19 cellular contexts compared by ENCODE assay signal in the genomic region with DNA sequence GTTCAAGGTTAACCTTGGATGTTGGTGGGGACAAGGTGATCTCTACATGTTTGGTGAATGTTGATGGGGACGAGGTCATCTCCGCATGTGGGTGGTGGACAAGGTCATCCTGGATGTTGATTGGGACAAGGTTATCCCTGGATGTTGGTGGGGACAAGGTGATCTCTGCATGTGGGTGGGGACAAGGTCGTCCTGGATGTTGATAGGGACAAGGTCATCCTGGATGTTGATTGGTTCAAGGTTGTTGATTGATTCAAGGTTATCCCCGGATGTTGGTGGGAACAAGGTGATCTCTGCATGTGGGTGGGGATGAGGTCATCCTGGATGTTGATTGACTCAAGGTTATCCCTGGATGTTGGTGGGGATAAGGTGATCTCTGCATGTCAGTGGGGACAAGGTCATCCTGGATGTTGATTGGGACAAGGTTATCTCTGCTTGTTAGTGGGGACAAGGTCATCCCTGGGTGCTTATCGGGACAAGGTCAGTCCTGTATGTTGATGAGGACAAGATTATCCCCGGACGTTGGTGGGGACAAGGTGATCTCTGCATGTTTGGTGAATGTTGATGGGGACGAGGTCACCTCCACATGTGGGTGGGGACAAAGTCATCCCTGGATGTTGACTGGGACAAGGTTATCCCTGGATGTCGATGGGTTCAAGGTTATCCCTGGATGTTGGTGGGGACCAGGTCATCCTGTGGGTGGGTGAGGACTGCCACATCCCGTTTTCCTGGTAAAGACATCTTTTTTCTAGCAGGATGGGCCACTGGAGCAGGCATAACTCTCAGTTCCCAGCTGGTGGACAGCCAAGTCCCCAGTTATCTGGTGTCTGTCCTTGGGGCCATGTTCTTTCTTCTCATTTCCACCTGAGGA. TPM values are rescaled to one million over a fixed set of nuclear protein-coding genes. Genes with fewer than 3 reads are reported as not detected.
A peak's percentile ranks its signal among the peaks of the same experiment; 100 is the strongest.
DNase-seq lines count a peak whose midpoint lies in the region; ATAC-seq and TF ChIP-seq lines count a peak whose summit lies in the region.
"Had no signal": no experiment of that assay in that cellular context is flagged by ENCODE, and none has a peak within 500 bp of the region (broad histone marks: within the 10 kb centered on the region; RNA-seq: fewer than 3 reads in every experiment).

No MANE protein-coding gene starts in this region.

- H3K36me3 ChIP-seq in testis (ENCODE audit: low read depth, missing control alignments) = no peaks in the 10 kb centered on the region
- H3K36me3 ChIP-seq: ascending aorta; BLaER1 treated with 17β-estradiol and CSF1 and Interleukin-3, amounts not matched to agents 10 nM and 100 nM had no signal

- POLR2A ChIA-PET in activated CD8-positive, alpha-beta T cell treated with anti-CD3 and anti-CD28 coated beads for 36 hours (lab: Charles Lee) = no interaction called here

- peaks cover 9% of the 10 kb centered on the region for H3K9me3 Mint-ChIP-seq in activated CD8-positive, alpha-beta memory T cell treated with anti-CD3 and anti-CD28 coated beads, Interleukin-2, amount 10 ng/mL, durations not matched to agents 7 days and 5 days (ENCODE audit: low read depth)
- H3K9me3 Mint-ChIP-seq in activated CD8-positive, alpha-beta T cell treated with anti-CD3 and anti-CD28 coated beads for 36 hours = peaks cover 8% of the 10 kb centered on the region
- no peaks in the 10 kb centered on the region for H3K9me3 Mint-ChIP-seq in immature natural killer cell
- peaks cover 10 to 12% of the 10 kb centered on the region in 2 donors for H3K9me3 Mint-ChIP-seq in stimulated activated naive B cell treated with anti-CD40 and anti-IgM and Interleukin-4, amounts not matched to agents 10 μg/mL and 1 μg/mL and 100 μg/mL, for 72 hours

- no peak overlapping the region for H3K4me3 Mint-ChIP-seq in activated CD8-positive, alpha-beta memory T cell treated with anti-CD3 and anti-CD28 coated beads, Interleukin-2, amount 10 ng/mL, durations not matched to agents 7 days and 5 days
- H3K4me3 Mint-ChIP-seq in activated CD8-positive, alpha-beta T cell treated with anti-CD3 and anti-CD28 coated beads for 36 hours = no peak overlapping the region
- peak overlapping the region in 3 of 5 donors; percentile 10 to 41 (median 30) for H3K4me3 Mint-ChIP-seq in immature natural killer cell
- H3K4me3 Mint-ChIP-seq in stimulated activated naive B cell treated with anti-CD40 and anti-IgM and Interleukin-4, amounts not matched to agents 10 μg/mL and 1 μg/mL and 100 μg/mL, for 72 hours = no peak overlapping the region
- H3K4me3 Mint-ChIP-seq: neural crest cell had no signal

- no peaks in the 10 kb centered on the region for H3K27me3 ChIP-seq in testis
- H3K27me3 ChIP-seq: ascending aorta; BLaER1 treated with 17β-estradiol and CSF1 and Interleukin-3, amounts not matched to agents 10 nM and 100 nM had no signal

- H3K27me3 Mint-ChIP-seq in activated CD8-positive, alpha-beta memory T cell treated with anti-CD3 and anti-CD28 coated beads, Interleukin-2, amount 10 ng/mL, durations not matched to agents 7 days and 5 days = no peaks in the 10 kb centered on the region
- no peaks in the 10 kb centered on the region for H3K27me3 Mint-ChIP-seq in activated CD8-positive, alpha-beta T cell treated with anti-CD3 and anti-CD28 coated beads for 36 hours
- H3K27me3 Mint-ChIP-seq in immature natural killer cell (ENCODE audit: low read depth in 3 of 3) = peaks cover 0 to 3% (median 0%) of the 10 kb centered on the region in 3 donors
- no peaks in the 10 kb centered on the region for H3K27me3 Mint-ChIP-seq in stimulated activated naive B cell treated with anti-CD40 and anti-IgM and Interleukin-4, amounts not matched to agents 10 μg/mL and 1 μg/mL and 100 μg/mL, for 72 hours

- no peaks in the 10 kb centered on the region for H3K9me3 ChIP-seq in testis
- H3K9me3 ChIP-seq: A549, ascending aorta had no signal

- no peaks in the 10 kb centered on the region for H3K4me1 ChIP-seq in testis
- H3K4me1 ChIP-seq: A549, ascending aorta had no signal

- TF ChIP-seq POLR2A in testis (IDR thresholded peaks at IDR 0.05) = no peak

- no peak for DNase-seq in activated CD8-positive, alpha-beta memory T cell treated with anti-CD3 and anti-CD28 coated beads, Interleukin-2, amount 10 ng/mL, durations not matched to agents 7 days and 5 days
- DNase-seq in activated CD8-positive, alpha-beta memory T cell treated with anti-CD3 and anti-CD28 coated beads for 24 hours = no peak
- DNase-seq in activated CD8-positive, alpha-beta T cell treated with anti-CD3 and anti-CD28 coated beads for 36 hours = no peak
- DNase-seq in immature natural killer cell = no peak
- no peak for DNase-seq in stimulated activated naive B cell treated with anti-CD40 and anti-IgM and Interleukin-4, amounts not matched to agents 10 μg/mL and 1 μg/mL and 100 μg/mL, for 72 hours
- no peak for DNase-seq in testis
- DNase-seq: activated CD4-positive, alpha-beta T cell treated with anti-CD3 and anti-CD28 coated beads, Interleukin-2, amount 50 U/mL, for 48 hours; activated effector memory CD4-positive, alpha-beta T cell treated with Interleukin-2 at 50 U/mL for 16 hours; DMS153; islet precursor cell; mammary epithelial cell; NCI-H524 treated with DMSO at 0.1 percent for 48 hours; PC-9 had no signal

- 71 to 85% methylated on average over 9 to 10 of the region's 10 CpGs for WGBS in testis, 2 donors

- intact Hi-C loops in activated CD8-positive, alpha-beta T cell treated with anti-CD3 and anti-CD28 coated beads for 36 hours (cut with micrococcal nuclease) = no loop called here
- intact Hi-C loops in testis (cut with DNase I; ENCODE audit: low total_unique reads) = no loop called here

- peaks cover 14% of the 10 kb centered on the region for H3K4me1 Mint-ChIP-seq in activated CD8-positive, alpha-beta memory T cell treated with anti-CD3 and anti-CD28 coated beads, Interleukin-2, amount 10 ng/mL, durations not matched to agents 7 days and 5 days
- H3K4me1 Mint-ChIP-seq in activated CD8-positive, alpha-beta T cell treated with anti-CD3 and anti-CD28 coated beads for 36 hours (ENCODE audit: low read depth) = peaks cover 20% of the 10 kb centered on the region
- H3K4me1 Mint-ChIP-seq in immature natural killer cell = peaks cover 8 to 18% of the 10 kb centered on the region in 2 donors
- peaks cover 16 to 19% of the 10 kb centered on the region in 2 donors for H3K4me1 Mint-ChIP-seq in stimulated activated naive B cell treated with anti-CD40 and anti-IgM and Interleukin-4, amounts not matched to agents 10 μg/mL and 1 μg/mL and 100 μg/mL, for 72 hours

- peak overlapping the region; percentile 15 for H3K27ac Mint-ChIP-seq in activated CD8-positive, alpha-beta memory T cell treated with anti-CD3 and anti-CD28 coated beads, Interleukin-2, amount 10 ng/mL, durations not matched to agents 7 days and 5 days
- H3K27ac Mint-ChIP-seq in activated CD8-positive, alpha-beta T cell treated with anti-CD3 and anti-CD28 coated beads for 36 hours = peak overlapping the region; percentile 99
- peak overlapping the region in 5 of 6 donors; percentile 9 to 94 (median 91) for H3K27ac Mint-ChIP-seq in immature natural killer cell
- peak overlapping the region; percentile 25 for H3K27ac Mint-ChIP-seq in stimulated activated naive B cell treated with anti-CD40 and anti-IgM and Interleukin-4, amounts not matched to agents 10 μg/mL and 1 μg/mL and 100 μg/mL, for 72 hours

- CTCF ChIA-PET in activated CD8-positive, alpha-beta memory T cell treated with anti-CD3 and anti-CD28 coated beads, Interleukin-2, amount 10 ng/mL, durations not matched to agents 7 days and 5 days (lab: Charles Lee) = no interaction called here
- CTCF ChIA-PET in activated CD8-positive, alpha-beta T cell treated with anti-CD3 and anti-CD28 coated beads for 36 hours (lab: Charles Lee) = no interaction called here

- ATAC-seq in activated CD8-positive, alpha-beta memory T cell treated with anti-CD3 and anti-CD28 coated beads, Interleukin-2, amount 10 ng/mL, durations not matched to agents 7 days and 5 days = no peak
- ATAC-seq in activated CD8-positive, alpha-beta T cell treated with anti-CD3 and anti-CD28 coated beads for 36 hours = no peak
- ATAC-seq in stimulated activated naive B cell treated with anti-CD40 and anti-IgM and Interleukin-4, amounts not matched to agents 10 μg/mL and 1 μg/mL and 100 μg/mL, for 72 hours (replicated peaks) = no peak
- ATAC-seq in GM21619 (IDR thresholded peaks at IDR 0.05; ENCODE audit: unreplicated experiment) (no peak), HG03457 (IDR thresholded peaks at IDR 0.05; ENCODE audit: unreplicated experiment) (no peak)

- peaks cover 2% of the 10 kb centered on the region for H3K36me3 Mint-ChIP-seq in activated CD8-positive, alpha-beta memory T cell treated with anti-CD3 and anti-CD28 coated beads, Interleukin-2, amount 10 ng/mL, durations not matched to agents 7 days and 5 days
- H3K36me3 Mint-ChIP-seq in activated CD8-positive, alpha-beta T cell treated with anti-CD3 and anti-CD28 coated beads for 36 hours (ENCODE audit: low read depth) = peaks cover 8% of the 10 kb centered on the region
- peaks cover 0 to 6% (median 0%) of the 10 kb centered on the region in 3 donors for H3K36me3 Mint-ChIP-seq in immature natural killer cell
- H3K36me3 Mint-ChIP-seq in stimulated activated naive B cell treated with anti-CD40 and anti-IgM and Interleukin-4, amounts not matched to agents 10 μg/mL and 1 μg/mL and 100 μg/mL, for 72 hours = peaks cover 0 to 4% of the 10 kb centered on the region in 2 donors

- no peak overlapping the region for H3K27ac ChIP-seq in testis
- H3K27ac ChIP-seq: A549; ascending aorta; BLaER1 treated with 17β-estradiol and CSF1 and Interleukin-3, amounts not matched to agents 10 nM and 100 nM; PC-9 had no signal

- H3K4me3 ChIP-seq in testis = no peak overlapping the region
- H3K4me3 ChIP-seq: A549; ascending aorta; BLaER1 treated with 17β-estradiol and CSF1 and Interleukin-3, amounts not matched to agents 10 nM and 100 nM; PC-9 had no signal

- TF ChIP-seq CTCF in activated CD8-positive, alpha-beta T cell treated with anti-CD3 and anti-CD28 coated beads for 36 hours (IDR thresholded peaks at IDR 0.05) = no peak
- no peak for TF ChIP-seq CTCF in testis (IDR thresholded peaks at IDR 0.05)

RNA-seq across cellular contexts. Expression of a gene that starts 28.5 kb away (rescaled TPM):
- 10 to 100 TPM; 41.1 to 67.9 TPM for total RNA-seq in activated CD8-positive, alpha-beta memory T cell treated with anti-CD3 and anti-CD28 coated beads, Interleukin-2, amount 10 ng/mL, durations not matched to agents 7 days and 5 days
- total RNA-seq in activated CD8-positive, alpha-beta T cell treated with anti-CD3 and anti-CD28 coated beads for 36 hours = 10 to 100 TPM; 63.9 to 65.7 TPM
- polyA plus RNA-seq in immature natural killer cell = 1 to 10 TPM; 1.2 to 7.5 (median 2.8) TPM
- 10 to 100 TPM; 15.7 to 24.0 TPM for total RNA-seq in testis
- polyA plus RNA-seq in testis (ENCODE audit: insufficient read depth, low read depth, low replicate concordance) = 14.6 TPM

Comparison
In these comparisons a context has a peak if more than half of its experiments do, and no peak if none do; other contexts are left out.
1. H3K27ac Mint-ChIP-seq: peak in every context shown above with its lines; median percentile 99 in activated CD8-positive, alpha-beta T cell treated with anti-CD3 and anti-CD28 coated beads for 36 hours; 91 in immature natural killer cell; 25 in stimulated activated naive B cell treated with anti-CD40 and anti-IgM and Interleukin-4, amounts not matched to agents 10 μg/mL and 1 μg/mL and 100 μg/mL, for 72 hours; 15 in activated CD8-positive, alpha-beta memory T cell treated with anti-CD3 and anti-CD28 coated beads, Interleukin-2, amount 10 ng/mL, durations not matched to agents 7 days and 5 days.
2. H3K4me3 Mint-ChIP-seq: peak in immature natural killer cell (3 of 5); none in activated CD8-positive, alpha-beta memory T cell treated with anti-CD3 and anti-CD28 coated beads, Interleukin-2, amount 10 ng/mL, durations not matched to agents 7 days and 5 days (single experiment), activated CD8-positive, alpha-beta T cell treated with anti-CD3 and anti-CD28 coated beads for 36 hours (single experiment) and stimulated activated naive B cell treated with anti-CD40 and anti-IgM and Interleukin-4, amounts not matched to agents 10 μg/mL and 1 μg/mL and 100 μg/mL, for 72 hours (0 of 2).